6 cellular contexts compared by ENCODE assay signal in genomic region chr6:40759259-40759658, GRCh38.
"Had no signal": no experiment of that assay in that cellular context is flagged by ENCODE, and none has a peak within 500 bp of the region (broad histone marks: within the 10 kb centered on the region; RNA-seq: fewer than 3 reads in every experiment).

No MANE protein-coding gene starts in this region.

- H3K27ac ChIP-seq: HL-60 had no signal

- H2AFZ ChIP-seq: GM23338 had no signal

- DNase-seq: H9, HCEC 1CT, KBM-7 had no signal

- ATAC-seq: GM23338, HepG2 had no signal

- H3K4me2 ChIP-seq: GM23338 had no signal

- H3K4me3 ChIP-seq: GM23338 had no signal
